In the genomic region with DNA sequence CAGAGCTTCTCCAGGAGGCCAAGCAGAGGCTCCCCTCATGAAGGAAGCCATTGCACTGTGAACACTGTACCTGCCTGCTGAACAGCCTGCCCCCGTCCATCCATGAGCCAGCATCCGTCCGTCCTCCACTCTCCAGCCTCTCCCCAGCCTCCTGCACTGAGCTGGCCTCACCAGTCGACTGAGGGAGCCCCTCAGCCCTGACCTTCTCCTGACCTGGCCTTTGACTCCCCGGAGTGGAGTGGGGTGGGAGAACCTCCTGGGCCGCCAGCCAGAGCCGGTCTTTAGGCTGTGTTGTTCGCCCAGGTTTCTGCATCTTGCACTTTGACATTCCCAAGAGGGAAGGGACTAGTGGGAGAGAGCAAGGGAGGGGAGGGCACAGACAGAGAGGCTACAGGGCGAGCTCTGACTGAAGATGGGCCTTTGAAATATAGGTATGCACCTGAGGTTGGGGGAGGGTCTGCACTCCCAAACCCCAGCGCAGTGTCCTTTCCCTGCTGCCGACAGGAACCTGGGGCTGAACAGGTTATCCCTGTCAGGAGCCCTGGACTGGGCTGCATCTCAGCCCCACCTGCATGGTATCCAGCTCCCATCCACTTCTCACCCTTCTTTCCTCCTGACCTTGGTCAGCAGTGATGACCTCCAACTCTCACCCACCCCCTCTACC, we compare ENCODE assay signal across 17 cellular contexts. TPM values are rescaled to one million over a fixed set of nuclear protein-coding genes. Genes with fewer than 3 reads are reported as not detected.
DNase-seq lines count a peak whose midpoint lies in the region; ATAC-seq and TF ChIP-seq lines count a peak whose summit lies in the region.
"Had no signal": no experiment of that assay in that cellular context is flagged by ENCODE, and none has a peak within 500 bp of the region (broad histone marks: within the 10 kb centered on the region; RNA-seq: fewer than 3 reads in every experiment).

No MANE protein-coding gene starts in this region.

- ATAC-seq in Right ventricle myocardium inferior (no peak), GM18909 (IDR thresholded peaks at IDR 0.05; ENCODE audit: poor library complexity, unreplicated experiment) (no peak), HG02759 (IDR thresholded peaks at IDR 0.05; ENCODE audit: unreplicated experiment) (no peak)
- ATAC-seq: HCT116, SK-N-SH treated with all-trans-retinoic acid at 6 μM for 48 hours had no signal

- TF ChIP-seq RAD21 in liver (IDR thresholded peaks at IDR 0.05): no peak

- H3K4me1 ChIP-seq in liver (ENCODE audit: control insufficient read depth in 4 of 4, insufficient read depth in 4 of 4, low read length in 3 of 4): peaks cover 37 to 58% (median 51%) of the 10 kb centered on the region in 4 donors
- peaks cover 52 to 62% (median 54%) of the 10 kb centered on the region in 3 donors for H3K4me1 ChIP-seq in skeletal muscle tissue (ENCODE audit: control insufficient read depth in 3 of 3, insufficient read depth in 3 of 3, low read length in 3 of 3)
- H3K4me1 ChIP-seq in vagina: peaks cover 65% of the 10 kb centered on the region

- no peaks in the 10 kb centered on the region for H3K9me3 ChIP-seq in liver (ENCODE audit: control insufficient read depth in 4 of 4, low read length in 3 of 4)
- no peaks in the 10 kb centered on the region for H3K9me3 ChIP-seq in skeletal muscle tissue (ENCODE audit: control insufficient read depth in 3 of 3, low read length in 3 of 3)
- no peaks in the 10 kb centered on the region for H3K9me3 ChIP-seq in vagina

- intact Hi-C loops in cardiac septum (cut with DNase I): loop anchor here (5.0 kb wide), 1 partner anchor 53 kb away; a partner anchor contains a TSS
- intact Hi-C loops in Right ventricle myocardium inferior (cut with DNase I): loop anchor here (2.0 kb wide), 1 partner anchor 55 kb away; a partner anchor contains a TSS
- intact Hi-C loops in vagina (cut with DNase I): no loop called here

- 71% methylated on average over 11 of the region's 11 CpGs for WGBS in liver

- no peaks in the 10 kb centered on the region for H3K27me3 ChIP-seq in liver (ENCODE audit: control insufficient read depth in 4 of 4, insufficient read depth in 4 of 4, low read length in 3 of 4)
- no peaks in the 10 kb centered on the region for H3K27me3 ChIP-seq in skeletal muscle tissue (ENCODE audit: control insufficient read depth in 3 of 3, insufficient read depth in 3 of 3, low read length in 3 of 3)
- no peaks in the 10 kb centered on the region for H3K27me3 ChIP-seq in vagina
- H3K27me3 ChIP-seq: hepatocyte had no signal

- no peak for TF ChIP-seq POLR2A in vagina (IDR thresholded peaks at IDR 0.05)

- H3K27ac ChIP-seq in liver (ENCODE audit: low read depth in 1 of 2, low read length in 2 of 2) (peak overlapping the region; percentile 18 to 69), skeletal muscle tissue (ENCODE audit: low read depth, low read length) (peak overlapping the region; percentile 29), vagina (peak overlapping the region; percentile 82)
- H3K27ac ChIP-seq: VCaP had no signal

- H3K36me3 ChIP-seq in liver (ENCODE audit: control insufficient read depth in 4 of 4, insufficient read depth in 3 of 4, low read depth in 1 of 4, low read length in 3 of 4) (peaks cover 10 to 21% (median 14%) of the 10 kb centered on the region in 4 donors), skeletal muscle tissue (ENCODE audit: control insufficient read depth in 3 of 3, insufficient read depth in 3 of 3, low read length in 3 of 3) (peaks cover 39 to 41% (median 40%) of the 10 kb centered on the region in 3 donors), vagina (peaks cover 0 to 35% of the 10 kb centered on the region in 2 donors)

- H3K4me3 ChIP-seq in liver (ENCODE audit: low read depth in 1 of 3, low read length in 3 of 3) (no peak overlapping the region), skeletal muscle tissue (ENCODE audit: low read length in 3 of 3) (no peak overlapping the region), vagina (no peak overlapping the region)
- H3K4me3 ChIP-seq: hepatocyte had no signal

- DNase-seq in cardiac septum (ENCODE audit: low spot score) (peak; percentile 54), Right ventricle myocardium inferior (ENCODE audit: missing footprints) (no peak), vagina (ENCODE audit: extremely low spot score in 2 of 2) (peak in 1 of 2 donors; percentile 84), NCI-H146 treated with DMSO at 0.1 percent for 48 hours (lab: John Stamatoyannopoulos, UW; ENCODE audit: unreplicated experiment) (no peak)
- DNase-seq: activated CD8-positive, alpha-beta memory T cell treated with anti-CD3 and anti-CD28 coated beads, Interleukin-2, amount 50 U/mL, for 4 hours; erythroblast; GF-D8; MM.1S; occipital lobe had no signal

- no peak for TF ChIP-seq CTCF in liver (IDR thresholded peaks at IDR 0.05; ENCODE audit: low read depth, low read length, missing input control)
- no peak for TF ChIP-seq CTCF in vagina (IDR thresholded peaks at IDR 0.05)

- H3K9ac ChIP-seq in liver (ENCODE audit: low read depth in 1 of 2, low read length in 2 of 2) (no peak overlapping the region), skeletal muscle tissue (ENCODE audit: low read depth in 1 of 3, low read length in 3 of 3) (peak overlapping the region in 1 of 3 donors; percentile 16)

TF ChIP-seq in liver, 16 proteins besides CTCF, POLR2A, EP300 and RAD21:
- peak in 1 of 2 donors; percentile 26 for TF ChIP-seq RXRA (IDR thresholded peaks at IDR 0.05)
- no peak for TF ChIP-seq JUND (IDR thresholded peaks at IDR 0.05)

RNA-seq across cellular contexts. Expression of a gene that starts 19.1 kb away (rescaled TPM):
- total RNA-seq in cardiac septum (16.7 TPM), Right ventricle myocardium inferior (19.0 TPM), liver (10 to 100 TPM in 1 of 2 donors, 1 to 10 TPM in 1; 6.3 to 15.2 TPM), skeletal muscle tissue (7.3 TPM), vagina (159 TPM)
- 10 to 100 TPM; 11.0 to 11.7 TPM for polyA plus RNA-seq in liver

RNA-seq across cellular contexts. Expression of a gene that starts 54.8 kb away (rescaled TPM):
- total RNA-seq in cardiac septum (53.6 TPM), Right ventricle myocardium inferior (38.4 TPM), liver (10 to 100 TPM; 27.1 to 40.7 TPM), skeletal muscle tissue (21.9 TPM), vagina (75.6 TPM)
- polyA plus RNA-seq in liver: 10 to 100 TPM; 24.9 to 33.5 TPM

Comparison
In these comparisons a context has a peak if more than half of its experiments do, and no peak if none do; other contexts are left out.
1. H3K27ac ChIP-seq: peak in every context shown above with its lines; median percentile 82 in vagina; 44 in liver; 29 in skeletal muscle tissue.